9 cellular contexts compared by ENCODE assay signal in the genomic region with DNA sequence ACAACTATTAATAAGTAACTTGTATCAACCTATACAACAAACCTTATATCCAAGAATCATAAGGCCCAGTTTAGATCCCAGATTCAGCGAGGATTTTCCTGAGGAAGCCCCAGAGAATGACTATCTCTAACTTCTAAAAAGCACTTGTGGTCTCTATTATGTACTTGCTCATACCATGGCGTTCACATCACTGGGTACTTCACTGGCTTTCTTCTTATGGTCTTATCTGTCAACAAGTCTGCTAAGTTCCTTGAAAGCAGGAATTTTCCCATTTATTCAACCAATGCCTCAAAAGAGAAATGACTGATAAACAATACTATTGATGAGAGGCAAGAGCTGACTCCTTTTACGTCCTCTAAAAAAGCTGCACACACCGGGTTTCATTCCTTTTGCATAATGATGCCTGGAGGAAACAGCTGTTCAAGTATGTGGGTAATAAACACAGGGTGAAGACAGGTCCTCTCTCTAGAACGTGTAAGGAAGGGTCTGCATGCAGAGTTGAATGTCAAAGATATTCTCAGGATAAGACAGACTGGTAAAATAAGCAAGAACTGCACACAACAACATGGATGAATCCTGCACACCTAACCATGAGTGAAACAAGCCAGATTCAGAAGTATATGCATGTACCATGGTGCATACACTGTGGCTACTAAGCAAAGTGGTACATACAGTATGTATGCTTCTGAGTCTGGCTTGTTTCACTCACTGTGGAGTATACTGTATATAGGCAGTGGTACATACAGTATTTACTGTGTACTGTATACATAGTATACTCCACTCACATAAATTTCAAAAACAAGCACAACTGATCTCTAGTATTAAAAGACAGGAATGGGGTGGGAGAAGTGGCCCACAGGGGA. TPM values are rescaled to one million over a fixed set of nuclear protein-coding genes. Genes with fewer than 3 reads are reported as not detected.
DNase-seq lines count a peak whose midpoint lies in the region; ATAC-seq and TF ChIP-seq lines count a peak whose summit lies in the region.
"Had no signal": no experiment of that assay in that cellular context is flagged by ENCODE, and none has a peak within 500 bp of the region (broad histone marks: within the 10 kb centered on the region; RNA-seq: fewer than 3 reads in every experiment).

No MANE protein-coding gene starts in this region.

- TF ChIP-seq CTCF in neutrophil (IDR thresholded peaks at IDR 0.05) (no peak), MM.1S (IDR thresholded peaks at IDR 0.05; ENCODE audit: low read length) (no peak), foreskin keratinocyte (conservative IDR thresholded peaks at IDR 0.05) (no peak)

- H3K4me3 ChIP-seq in neutrophil (ENCODE audit: low read depth in 1 of 2, low read length in 1 of 2) (no peak overlapping the region), MM.1S (ENCODE audit: low read length) (no peak overlapping the region)

- H3K9me3 ChIP-seq in neutrophil (no peaks in the 10 kb centered on the region), MM.1S (replicated peaks; ENCODE audit: insufficient read depth, low read length) (no peaks in the 10 kb centered on the region)

- H3F3A ChIP-seq in MM.1S (ENCODE audit: insufficient read depth, low read length) = 0 out of 2 replicates have a peak, but pooled peaks cover 2% of the 10 kb centered on the region

- H3K79me2 ChIP-seq in MM.1S (ENCODE audit: low read length) = peaks cover 100% of the 10 kb centered on the region

- peaks cover 14% of the 10 kb centered on the region for H4K20me1 ChIP-seq in MM.1S (ENCODE audit: insufficient read depth, low read length)

- H3K27ac ChIP-seq in neutrophil (peak overlapping the region; percentile 96), MM.1S (ENCODE audit: low read length) (no peak overlapping the region), foreskin keratinocyte (no peak overlapping the region)

- H3K4me1 ChIP-seq in neutrophil (ENCODE audit: control insufficient read depth in 1 of 2, insufficient read depth in 1 of 2, low read depth in 1 of 2, low read length in 1 of 2) = peaks cover 72 to 83% of the 10 kb centered on the region in 2 experiments
- H3K4me1 ChIP-seq in MM.1S (ENCODE audit: low read length) = peaks cover 13% of the 10 kb centered on the region
- peaks cover 9% of the 10 kb centered on the region for H3K4me1 ChIP-seq in foreskin keratinocyte

- no peak overlapping the region for H3K4me2 ChIP-seq in MM.1S (ENCODE audit: low read depth, low read length)

- no peaks in the 10 kb centered on the region for H3K9me2 ChIP-seq in MM.1S (replicated peaks; ENCODE audit: insufficient read depth, low read length)

- ATAC-seq in GM19025 (IDR thresholded peaks at IDR 0.05; ENCODE audit: low read depth, unreplicated experiment) = peak; percentile 78
- ATAC-seq in GM21737 (IDR thresholded peaks at IDR 0.05; ENCODE audit: unreplicated experiment) = peak; percentile 60
- ATAC-seq in HG03354 (IDR thresholded peaks at IDR 0.05; ENCODE audit: poor library complexity, severe bottlenecking, unreplicated experiment) = peak; percentile 78
- ATAC-seq in foreskin keratinocyte = no peak

- DNase-seq in MM.1S = no peak
- no peak for DNase-seq in foreskin keratinocyte
- no peak for DNase-seq in NCI-H187 treated with DMSO at 0.1 percent for 48 hours (lab: John Stamatoyannopoulos, UW)
- DNase-seq: NCI-H1694 treated with DMSO at 0.1 percent for 48 hours, retina had no signal

- H3K36me3 ChIP-seq in neutrophil (peaks cover 24% of the 10 kb centered on the region), MM.1S (replicated peaks; ENCODE audit: insufficient read depth, low read length) (no peaks in the 10 kb centered on the region)

- no peaks in the 10 kb centered on the region for H3K27me3 ChIP-seq in neutrophil
- no peaks in the 10 kb centered on the region for H3K27me3 ChIP-seq in MM.1S (replicated peaks; ENCODE audit: insufficient read depth, low read length)
- H3K27me3 ChIP-seq in foreskin keratinocyte = no peaks in the 10 kb centered on the region

- no peak overlapping the region for H2AFZ ChIP-seq in MM.1S (ENCODE audit: low read length)

- no peak overlapping the region for H3K9ac ChIP-seq in MM.1S (ENCODE audit: low read length)

RNA-seq across cellular contexts. Expression of a gene that starts 6.9 kb away (rescaled TPM):
- total RNA-seq in foreskin keratinocyte = 7.6 and 8.6 TPM in 2 replicates
- 2.8 and 3.7 TPM in 2 replicates for polyA plus RNA-seq in foreskin keratinocyte
